Comparison of ENCODE assay signal across 14 cellular contexts in the genomic region with DNA sequence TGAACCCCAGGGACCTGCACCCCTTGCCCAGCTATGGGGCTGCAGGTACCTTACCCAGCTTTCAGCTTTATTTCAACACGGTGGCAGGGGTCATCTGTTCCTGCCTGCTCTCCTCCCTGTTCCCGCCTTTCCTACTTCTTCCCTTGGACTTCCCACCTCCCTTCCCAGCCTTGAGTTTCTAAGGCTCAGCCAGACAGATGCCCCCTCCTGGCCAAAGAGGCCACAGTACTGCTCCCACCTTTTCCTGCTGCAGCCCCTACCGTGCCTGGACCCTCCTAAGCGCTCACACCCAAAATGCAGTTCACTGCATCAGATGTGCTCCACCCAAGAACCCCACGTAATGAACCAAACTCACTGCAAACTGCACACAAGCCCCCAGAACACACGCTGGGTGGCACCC. TPM values are rescaled to one million over a fixed set of nuclear protein-coding genes. Genes with fewer than 3 reads are reported as not detected.
DNase-seq lines count a peak whose midpoint lies in the region; ATAC-seq, FAIRE-seq and TF ChIP-seq lines count a peak whose summit lies in the region.
"Had no signal": no experiment of that assay in that cellular context is flagged by ENCODE, and none has a peak within 500 bp of the region (broad histone marks: within the 10 kb centered on the region; RNA-seq: fewer than 3 reads in every experiment).

No MANE protein-coding gene starts in this region.

- H2BK15ac ChIP-seq in H1 (ENCODE audit: low read length) (no peak overlapping the region), neuronal stem cell (ENCODE audit: low read length) (no peak overlapping the region)

- H4K91ac ChIP-seq in H1 (replicated peaks; ENCODE audit: insufficient read length, low read length) (no peak overlapping the region), neuronal stem cell (ENCODE audit: low read depth, low read length, poor library complexity) (no peak overlapping the region)

- H2BK20ac ChIP-seq in H1 (ENCODE audit: low read length) = no peak overlapping the region

- H3K27me3 ChIP-seq in H1 (replicated peaks in 1 of 4; ENCODE audit: control insufficient read depth in 3 of 4, extremely low read depth in 1 of 4, insufficient read depth in 3 of 4, low read length in 3 of 4) (no peaks in the 10 kb centered on the region), neuronal stem cell (ENCODE audit: control insufficient read depth in 3 of 3, insufficient read depth in 3 of 3, low read depth in 1 of 3, low read length in 3 of 3) (no peaks in the 10 kb centered on the region)
- H3K27me3 ChIP-seq: ascending aorta had no signal

- H2AK5ac ChIP-seq in H1 (ENCODE audit: low read depth, low read length) (no peak overlapping the region), neuronal stem cell (ENCODE audit: low read depth, low read length) (no peak overlapping the region)

- H3K23me2 ChIP-seq in H1 (ENCODE audit: low read depth, low read length) = no peaks in the 10 kb centered on the region

- H4K20me1 ChIP-seq in H1 (replicated peaks in 1 of 2; ENCODE audit: control insufficient read depth in 1 of 2, insufficient read depth in 2 of 2, low read length in 2 of 2) = peaks cover 18 to 34% of the 10 kb centered on the region in 2 experiments

- CTCF ChIA-PET in H1 (lab: Charles Lee; ENCODE audit: partially characterized antibody) = interaction anchor here (0.6 to 1.9 kb wide), 13 partner anchors 9 to 58 kb away, joined by 3 to 9 read pairs (median 4); a partner anchor contains a TSS

- no peak overlapping the region for H3K4ac ChIP-seq in H1 (replicated peaks; ENCODE audit: insufficient read length, low read depth, low read length)
- no peak overlapping the region for H3K4ac ChIP-seq in neuronal stem cell (ENCODE audit: low read length)

- TF ChIP-seq RAD21 in H1 (IDR thresholded peaks at IDR 0.05 in 1 of 2, conservative IDR thresholded peaks at IDR 0.05 in 1 of 2; ENCODE audit: low read depth in 2 of 2, low read length in 2 of 2) = peak; percentile 31 to 57

- WGBS in H1 (ENCODE audit: extremely low coverage in 1 of 2, insufficient coverage in 1 of 2, insufficient read length in 1 of 2, insufficient replicate concordance in 2 of 2, low coverage in 1 of 2, low lambda C conversion rate in 2 of 2, missing lambda C conversion rate in 1 of 2), 2 experiments = 83% methylated on average over 6 of the region's 6 CpGs; no CpG with 5 or more reads in 1 of the 2 experiments
- WGBS in neuronal stem cell (ENCODE audit: extremely low coverage in 2 of 2, insufficient read length in 2 of 2, insufficient replicate concordance in 1 of 2), 2 donors = no CpG with 5 or more reads among the region's 6 CpGs

- no peak overlapping the region for H3K14ac ChIP-seq in H1 (ENCODE audit: insufficient read length)
- H3K14ac ChIP-seq in neuronal stem cell (ENCODE audit: low read length) = no peak overlapping the region

- DNase-seq in GM10266 (ENCODE audit: extremely low spot score) = no peak
- DNase-seq in NB4 (ENCODE audit: low read depth) = no peak
- no peak for DNase-seq in H1 (ENCODE audit: low read depth in 1 of 2, low spot score in 2 of 2)
- no peak for DNase-seq in neuronal stem cell (ENCODE audit: low spot score)
- DNase-seq in occipital lobe (lab: John Stamatoyannopoulos, UW) = no peak
- no peak for DNase-seq in activated T-cell treated with anti-CD3 and anti-CD28 coated beads, Interleukin-2, amount 50 U/mL, for 1 hour
- DNase-seq in left cardiac atrium = no peak
- DNase-seq: GDM1, NCI-H1048, T-helper 17 cell had no signal

- H2BK120ac ChIP-seq in H1 (replicated peaks; ENCODE audit: low read depth, low read length) = no peak overlapping the region
- H2BK120ac ChIP-seq in neuronal stem cell (ENCODE audit: low read depth, low read length) = no peak overlapping the region

- H3K79me1 ChIP-seq in H1 (ENCODE audit: low read depth, low read length) (peaks cover 8% of the 10 kb centered on the region), neuronal stem cell (ENCODE audit: low read depth, low read length) (peaks cover 3% of the 10 kb centered on the region)

- no peak overlapping the region for H4K5ac ChIP-seq in H1 (ENCODE audit: insufficient read length, low read depth, low read length)

- H3K79me2 ChIP-seq in H1 (ENCODE audit: control insufficient read depth in 1 of 2, insufficient read depth in 2 of 2, low read length in 2 of 2) = no peaks in the 10 kb centered on the region; a peak in 1 of 4 replicates

- H3K4me3 ChIP-seq in NB4 (ENCODE audit: low read depth, low read length) (no peak overlapping the region), H1 (ENCODE audit: extremely low read depth in 1 of 4, insufficient read depth in 2 of 4, low read depth in 3 of 4, low read length in 4 of 4) (no peak overlapping the region), neuronal stem cell (ENCODE audit: low read length in 2 of 2) (no peak overlapping the region)
- H3K4me3 ChIP-seq: ascending aorta, thoracic aorta had no signal

- H2AFZ ChIP-seq in H1 (ENCODE audit: low read length) = no peak overlapping the region
- no peak overlapping the region for H2AFZ ChIP-seq in neuronal stem cell (ENCODE audit: low read length)

- no peak overlapping the region for H3K56ac ChIP-seq in H1 (replicated peaks; ENCODE audit: insufficient read length, low read depth, low read length)

- H2BK12ac ChIP-seq in H1 (ENCODE audit: low read depth, low read length) (no peak overlapping the region), neuronal stem cell (ENCODE audit: low read length) (no peak overlapping the region)

- no peaks in the 10 kb centered on the region; a peak in 1 of 7 replicates for H3K4me1 ChIP-seq in H1 (replicated peaks in 1 of 4; ENCODE audit: control insufficient read depth in 3 of 4, insufficient read depth in 4 of 4, low read length in 3 of 4)
- H3K4me1 ChIP-seq in neuronal stem cell (ENCODE audit: control insufficient read depth in 2 of 2, insufficient read depth in 1 of 2, low read depth in 1 of 2, low read length in 2 of 2) = no peaks in the 10 kb centered on the region
- H3K4me1 ChIP-seq: ascending aorta had no signal

- no peak overlapping the region for H3K18ac ChIP-seq in H1 (ENCODE audit: extremely low read depth, low read length)
- no peak overlapping the region for H3K18ac ChIP-seq in neuronal stem cell (ENCODE audit: low read length)

- FAIRE-seq in H1 (lab: Jason Lieb, UNC) = no peak

- H2BK5ac ChIP-seq in H1 (ENCODE audit: low read depth, low read length) (no peak overlapping the region), neuronal stem cell (ENCODE audit: low read length) (no peak overlapping the region)

- no peak for TF ChIP-seq EP300 in H1 (IDR thresholded peaks at IDR 0.05; ENCODE audit: borderline replicate concordance in 1 of 2, low read depth in 2 of 2, low read length in 2 of 2)

- TF ChIP-seq POLR2A in NB4 (IDR thresholded peaks at IDR 0.05; ENCODE audit: extremely low read depth, insufficient read length) (no peak), H1 (IDR thresholded peaks at IDR 0.05; ENCODE audit: control extremely low read depth in 1 of 2, low read depth in 2 of 2, low read length in 2 of 2) (no peak)

- TF ChIP-seq CTCF in GM10266 (IDR thresholded peaks at IDR 0.05; ENCODE audit: control insufficient read depth, insufficient read depth, low read depth, missing control alignments) = peak; percentile 21
- peak; percentile 3 for TF ChIP-seq CTCF in NB4 (IDR thresholded peaks at IDR 0.05; ENCODE audit: low read depth, low read length)
- TF ChIP-seq CTCF in H1 (IDR thresholded peaks at IDR 0.05; ENCODE audit: control extremely low read depth in 1 of 3, insufficient read depth in 1 of 3, low read depth in 1 of 3, low read length in 3 of 3) = peak in 2 of 3 experiments; percentile 64 to 67; a peak in 3 of 4 replicates

- H3K9me3 ChIP-seq in H1 (ENCODE audit: insufficient read depth in 2 of 2, low read depth in 1 of 2, low read length in 1 of 2) = no peaks in the 10 kb centered on the region
- peaks cover 0 to 2% of the 10 kb centered on the region in 2 donors for H3K9me3 ChIP-seq in neuronal stem cell (replicated peaks in 1 of 2; ENCODE audit: control insufficient read depth in 2 of 2, insufficient read depth in 1 of 2, low read depth in 1 of 2, low read length in 2 of 2)
- H3K9me3 ChIP-seq: ascending aorta, thoracic aorta had no signal

- H3K27ac ChIP-seq in H1 (ENCODE audit: low read depth, low read length) (no peak overlapping the region), neuronal stem cell (replicated peaks; ENCODE audit: low read length) (no peak overlapping the region)
- H3K27ac ChIP-seq: ascending aorta, thoracic aorta had no signal

- H3K23ac ChIP-seq in H1 (ENCODE audit: insufficient read length) (no peak overlapping the region), neuronal stem cell (ENCODE audit: low read depth, low read length, poor library complexity) (no peak overlapping the region)

- no peak overlapping the region for H3K4me2 ChIP-seq in H1 (ENCODE audit: insufficient read depth in 1 of 2, low read depth in 2 of 2, low read length in 2 of 2)
- no peak overlapping the region for H3K4me2 ChIP-seq in neuronal stem cell (ENCODE audit: insufficient read depth, low read length, poor library complexity, severe bottlenecking)

- POLR2A ChIA-PET in H1 (lab: Charles Lee; ENCODE audit: partially characterized antibody) = interaction anchor here (1.0 to 8.8 kb wide), 3 partner anchors 9 to 46 kb away, joined by 3 to 65 read pairs (median 3); a partner anchor contains a TSS

- H3K9ac ChIP-seq in H1 (replicated peaks in 1 of 4; ENCODE audit: extremely low read depth in 1 of 4, low read depth in 3 of 4, low read length in 3 of 4) (no peak overlapping the region), neuronal stem cell (ENCODE audit: low read depth, low read length, poor library complexity) (peak overlapping the region; percentile 15)

- H3K36me3 ChIP-seq in H1 (ENCODE audit: control insufficient read depth in 2 of 4, insufficient read depth in 4 of 4, low read length in 3 of 4) (peaks cover 8 to 65% (median 52%) of the 10 kb centered on the region in 4 experiments), neuronal stem cell (replicated peaks in 1 of 2; ENCODE audit: control insufficient read depth in 2 of 2, insufficient read depth in 2 of 2, low read length in 2 of 2) (peaks cover 61 to 98% of the 10 kb centered on the region in 2 donors)

- intact Hi-C loops in left cardiac atrium (cut with DNase I) = no loop called here

- ATAC-seq in left cardiac atrium = no peak
- ATAC-seq: esophagus mucosa, left lobe of liver, T-helper 17 cell had no signal

- H4K8ac ChIP-seq in H1 (ENCODE audit: extremely low read depth, insufficient read depth, low read length) (peak overlapping the region; percentile 63; the same call in 1 of the 2 replicates), neuronal stem cell (ENCODE audit: low read depth, low read length) (no peak overlapping the region)

RNA-seq across cellular contexts. Expression of a gene that starts 7.7 kb away (rescaled TPM):
- total RNA-seq in H1 (2021; fragmentation: NEBNext Ultra II Directional; extraction: Animal tissue kit (Norgen Biotek cat#: 25700)) = 130 TPM in 2 replicates
- 74.7 and 115 TPM in 2 replicates for polyA plus RNA-seq in H1 (2011; rRNA removed)
- polyA plus RNA-seq in H1 (2011; cell fraction: cytosol; rRNA removed) = 102 TPM
- polyA plus RNA-seq in H1 (2011; cell fraction: nucleus; rRNA removed) = 134 TPM
- 82.3 to 121 TPM (median 117 TPM) in 4 replicates for polyA plus RNA-seq in H1 (2012, experiment 1 of 2)
- 111 TPM for polyA plus RNA-seq in H1 (2012, experiment 2 of 2)
- polyA plus RNA-seq in H1 (2013, experiment 1 of 2) = 70.9 TPM
- 66.0 TPM for polyA plus RNA-seq in H1 (2013, experiment 2 of 2)
- 83.7 and 85.6 TPM in 2 replicates for polyA minus RNA-seq in H1 (2011; rRNA and poly(A)+ RNA removed)
- 73.3 TPM for polyA minus RNA-seq in H1 (2011; cell fraction: cytosol; rRNA and poly(A)+ RNA removed)
- polyA minus RNA-seq in H1 (2011; cell fraction: nucleus; rRNA and poly(A)+ RNA removed) = 46.5 TPM
- polyA plus RNA-seq in neuronal stem cell (2013, experiment 1 of 2) = 33.5 TPM
- polyA plus RNA-seq in neuronal stem cell (2013, experiment 2 of 2) = 32.6 TPM
- 52.7 TPM for total RNA-seq in occipital lobe
- total RNA-seq in left cardiac atrium = 10 to 100 TPM; 38.1 to 48.7 TPM

RNA-seq across cellular contexts. Expression of a gene that starts 9.0 kb away (rescaled TPM):
- total RNA-seq in H1 (2021; fragmentation: NEBNext Ultra II Directional; extraction: Animal tissue kit (Norgen Biotek cat#: 25700)) = 30.1 and 32.6 TPM in 2 replicates
- polyA plus RNA-seq in H1 (2011; rRNA removed) = 36.1 and 62.3 TPM in 2 replicates
- 40.0 TPM for polyA plus RNA-seq in H1 (2011; cell fraction: cytosol; rRNA removed)
- 508 TPM for polyA plus RNA-seq in H1 (2011; cell fraction: nucleus; rRNA removed)
- polyA plus RNA-seq in H1 (2012, experiment 1 of 2) = 23.1 to 39.3 TPM (median 34.1 TPM) in 4 replicates
- polyA plus RNA-seq in H1 (2012, experiment 2 of 2) = 21.6 TPM
- polyA plus RNA-seq in H1 (2013, experiment 1 of 2) = 30.7 TPM
- polyA plus RNA-seq in H1 (2013, experiment 2 of 2) = 26.7 TPM
- 5.8 and 7.8 TPM in 2 replicates for polyA minus RNA-seq in H1 (2011; rRNA and poly(A)+ RNA removed)
- polyA minus RNA-seq in H1 (2011; cell fraction: cytosol; rRNA and poly(A)+ RNA removed) = 14.6 TPM
- 47.3 TPM for polyA minus RNA-seq in H1 (2011; cell fraction: nucleus; rRNA and poly(A)+ RNA removed)
- 22.0 TPM for polyA plus RNA-seq in neuronal stem cell (2013, experiment 1 of 2)
- polyA plus RNA-seq in neuronal stem cell (2013, experiment 2 of 2) = 20.9 TPM
- total RNA-seq in occipital lobe (6.1 TPM), left cardiac atrium (1 to 10 TPM; 5.7 to 8.2 TPM)

RNA-seq across cellular contexts. Expression of a gene that starts 14.9 kb away (rescaled TPM):
- 1.5 TPM in 2 replicates for total RNA-seq in H1 (2021; fragmentation: NEBNext Ultra II Directional; extraction: Animal tissue kit (Norgen Biotek cat#: 25700))
- 0.39 and 1.2 TPM in 2 replicates for polyA plus RNA-seq in H1 (2011; rRNA removed)
- polyA plus RNA-seq in H1 (2011; cell fraction: cytosol; rRNA removed) = 0.65 TPM
- polyA plus RNA-seq in H1 (2011; cell fraction: nucleus; rRNA removed) = 4.0 TPM
- polyA plus RNA-seq in H1 (2012, experiment 1 of 2) = 0.94 to 1.3 TPM (median 1.00 TPM) in 4 replicates
- 0.51 TPM for polyA plus RNA-seq in H1 (2012, experiment 2 of 2)
- 1.1 TPM for polyA plus RNA-seq in H1 (2013, experiment 1 of 2)
- polyA plus RNA-seq in H1 (2013, experiment 2 of 2) = 1.3 TPM
- polyA minus RNA-seq in H1 (2011; rRNA and poly(A)+ RNA removed) = 0.06 and 0.10 TPM in 2 replicates
- polyA minus RNA-seq in H1 (2011; cell fraction: cytosol; rRNA and poly(A)+ RNA removed) = 0.88 TPM
- 1.3 TPM for polyA minus RNA-seq in H1 (2011; cell fraction: nucleus; rRNA and poly(A)+ RNA removed)
- 0.07 TPM for polyA plus RNA-seq in neuronal stem cell (2013, experiment 1 of 2)
- polyA plus RNA-seq in neuronal stem cell (2013, experiment 2 of 2) = 0.03 TPM
- not detected for total RNA-seq in occipital lobe
- under 1 TPM; 0.38 to 0.50 TPM for total RNA-seq in left cardiac atrium
- total RNA-seq: ascending aorta had no signal

RNA-seq across cellular contexts. Expression of a gene that starts 27.6 kb away (rescaled TPM):
- 0.25 and 0.30 TPM in 2 replicates for total RNA-seq in H1 (2021; fragmentation: NEBNext Ultra II Directional; extraction: Animal tissue kit (Norgen Biotek cat#: 25700))
- polyA plus RNA-seq in H1 (2011; rRNA removed) = 0.18 and 0.66 TPM in 2 replicates
- polyA plus RNA-seq in H1 (2011; cell fraction: cytosol; rRNA removed) = 0.74 TPM
- 2.3 TPM for polyA plus RNA-seq in H1 (2011; cell fraction: nucleus; rRNA removed)
- 0.13 to 0.43 TPM (median 0.25 TPM) in 3 of 4 replicates, not detected in the other for polyA plus RNA-seq in H1 (2012, experiment 1 of 2)
- 1.7 TPM for polyA plus RNA-seq in H1 (2012, experiment 2 of 2)
- 0.06 TPM for polyA plus RNA-seq in H1 (2013, experiment 1 of 2)
- polyA plus RNA-seq in H1 (2013, experiment 2 of 2) = 0.06 TPM
- 0.10 TPM in 1 of 2 replicates, not detected in the other for polyA minus RNA-seq in H1 (2011; rRNA and poly(A)+ RNA removed)
- 11.0 TPM for polyA minus RNA-seq in H1 (2011; cell fraction: cytosol; rRNA and poly(A)+ RNA removed)
- 1.3 TPM for polyA minus RNA-seq in H1 (2011; cell fraction: nucleus; rRNA and poly(A)+ RNA removed)
- 0.21 TPM for polyA plus RNA-seq in neuronal stem cell (2013, experiment 1 of 2)
- polyA plus RNA-seq in neuronal stem cell (2013, experiment 2 of 2) = 0.32 TPM
- 0.16 TPM for total RNA-seq in occipital lobe
- total RNA-seq in left cardiac atrium = 1 to 10 TPM; 5.1 to 7.5 TPM
- total RNA-seq: T-helper 17 cell had no signal

RNA-seq across cellular contexts. Expression of a gene that starts 30.5 kb away (rescaled TPM):
- total RNA-seq in H1 (2021; fragmentation: NEBNext Ultra II Directional; extraction: Animal tissue kit (Norgen Biotek cat#: 25700)) = not detected in 2 replicates
- not detected in 2 replicates for polyA plus RNA-seq in H1 (2011; rRNA removed)
- polyA plus RNA-seq in H1 (2011; cell fraction: cytosol; rRNA removed) = not detected
- not detected for polyA plus RNA-seq in H1 (2011; cell fraction: nucleus; rRNA removed)
- 0.30 to 0.90 TPM (median 0.58 TPM) in 4 replicates for polyA plus RNA-seq in H1 (2012, experiment 1 of 2)
- 0.20 TPM for polyA plus RNA-seq in H1 (2012, experiment 2 of 2)
- not detected for polyA plus RNA-seq in H1 (2013, experiment 1 of 2)
- polyA plus RNA-seq in H1 (2013, experiment 2 of 2) = not detected
- polyA minus RNA-seq in H1 (2011; rRNA and poly(A)+ RNA removed) = not detected in 2 replicates
- polyA minus RNA-seq in H1 (2011; cell fraction: cytosol; rRNA and poly(A)+ RNA removed) = not detected
- not detected for polyA minus RNA-seq in H1 (2011; cell fraction: nucleus; rRNA and poly(A)+ RNA removed)
- not detected for polyA plus RNA-seq in neuronal stem cell (2013, experiment 1 of 2)
- 0.01 TPM for polyA plus RNA-seq in neuronal stem cell (2013, experiment 2 of 2)
- total RNA-seq in occipital lobe = 0.47 TPM
- 10 to 100 TPM; 78.9 to 85.5 TPM for total RNA-seq in left cardiac atrium
- total RNA-seq: ascending aorta, esophagus mucosa, T-helper 17 cell had no signal

Comparison
In these comparisons a context has a peak if more than half of its experiments do, and no peak if none do; other contexts are left out.
1. CTCF ChIP-seq: peak in every context shown above with its lines; median percentile 66 in H1; 21 in GM10266; 3 in NB4.